ENCODE assay signal across 8 cellular contexts in genomic region chr3:122679467-122680291, GRCh38. TPM values are rescaled to one million over a fixed set of nuclear protein-coding genes. Genes with fewer than 3 reads are reported as not detected.
DNase-seq lines count a peak whose midpoint lies in the region; ATAC-seq and TF ChIP-seq lines count a peak whose summit lies in the region.

No MANE protein-coding gene starts in this region.

- H3K27me3 Mint-ChIP-seq in activated T-helper 2 cell treated with anti-CD3 and anti-CD28 coated beads, Interferon-gamma antibody, Interleukin-2, Interleukin-4, amounts not matched to agents 10 μg/mL and 5 μg/mL and 100 μg/mL, durations not matched to agents 14 hours and 24 hours and 36 hours (ENCODE audit: low read depth), result no peaks in the 10 kb centered on the region

- no peaks in the 10 kb centered on the region for H3K4me1 ChIP-seq in psoas muscle

- peaks cover 31% of the 10 kb centered on the region for H3K36me3 Mint-ChIP-seq in activated T-helper 2 cell treated with anti-CD3 and anti-CD28 coated beads, Interferon-gamma antibody, Interleukin-2, Interleukin-4, amounts not matched to agents 10 μg/mL and 5 μg/mL and 100 μg/mL, durations not matched to agents 14 hours and 24 hours and 36 hours (ENCODE audit: low read depth)

- DNase-seq in DMS79 treated with DMSO at 0.1 percent for 48 hours (lab: John Stamatoyannopoulos, UW) (peak; percentile 58), NCI-H1105 treated with DMSO at 0.1 percent for 48 hours (lab: John Stamatoyannopoulos, UW) (peak; percentile 87), Right ventricle myocardium superior (peak; percentile 44), psoas muscle (peak; percentile 25 to 51), NCI-H774 (lab: John Stamatoyannopoulos, UW) (no peak), NK-92 (lab: John Stamatoyannopoulos, UW; ENCODE audit: unreplicated experiment) (no peak)
- DNase-seq in activated T-helper 2 cell treated with anti-CD3 and anti-CD28 coated beads, Interferon-gamma antibody, Interleukin-2, Interleukin-4, amounts not matched to agents 10 μg/mL and 5 μg/mL and 100 μg/mL, durations not matched to agents 14 hours and 24 hours and 36 hours (ENCODE audit: low spot score), result peak; percentile 17

- H3K27ac Mint-ChIP-seq in activated T-helper 2 cell treated with anti-CD3 and anti-CD28 coated beads, Interferon-gamma antibody, Interleukin-2, Interleukin-4, amounts not matched to agents 10 μg/mL and 5 μg/mL and 100 μg/mL, durations not matched to agents 14 hours and 24 hours and 36 hours, result peak overlapping the region; percentile 98

- intact Hi-C loops in activated T-helper 2 cell treated with anti-CD3 and anti-CD28 coated beads, Interferon-gamma antibody, Interleukin-2, Interleukin-4, amounts not matched to agents 10 μg/mL and 5 μg/mL and 100 μg/mL, durations not matched to agents 14 hours and 24 hours and 36 hours (cut with micrococcal nuclease), result loop anchor here (1.0 to 5.0 kb wide), 9 partner anchors 69 to 1133 kb away; partner anchors contain the start of genes DTX3L, FAM162A, HSPBAP1 and PARP15
- intact Hi-C loops in Right ventricle myocardium superior (cut with DNase I) (loop anchor here (5.0 kb wide), 2 partner anchors 117 to 287 kb away; partner anchors contain the start of genes DTX3L and PARP9), psoas muscle (cut with DNase I) (loop anchor here (1.0 to 10.0 kb wide), 4 partner anchors 119 to 1135 kb away; partner anchors contain the start of gene POLQ (in 1 of the 2))

- H3K9me3 ChIP-seq in psoas muscle, result no peaks in the 10 kb centered on the region

- no peaks in the 10 kb centered on the region for H3K36me3 ChIP-seq in psoas muscle (ENCODE audit: insufficient read depth in 1 of 2, low read depth in 1 of 2)

- ATAC-seq in GM21717 (IDR thresholded peaks at IDR 0.05; ENCODE audit: unreplicated experiment) (peak; percentile 14), Right ventricle myocardium superior (ENCODE audit: poor library complexity) (peak; percentile 61), psoas muscle (peak; percentile 43 to 72 (median 63))

- peaks cover 3% of the 10 kb centered on the region for H3K9me3 Mint-ChIP-seq in activated T-helper 2 cell treated with anti-CD3 and anti-CD28 coated beads, Interferon-gamma antibody, Interleukin-2, Interleukin-4, amounts not matched to agents 10 μg/mL and 5 μg/mL and 100 μg/mL, durations not matched to agents 14 hours and 24 hours and 36 hours

- WGBS in psoas muscle, 3 donors, result 7 to 12% (median 9%) methylated on average over 18 of the region's 18 CpGs

- H3K4me3 Mint-ChIP-seq in activated T-helper 2 cell treated with anti-CD3 and anti-CD28 coated beads, Interferon-gamma antibody, Interleukin-2, Interleukin-4, amounts not matched to agents 10 μg/mL and 5 μg/mL and 100 μg/mL, durations not matched to agents 14 hours and 24 hours and 36 hours (ENCODE audit: low read depth), result peak overlapping the region; percentile 94

- peak overlapping the region; percentile 78 for H3K4me3 ChIP-seq in psoas muscle

- no peak for TF ChIP-seq CTCF in psoas muscle (IDR thresholded peaks at IDR 0.05)

- peaks cover 55% of the 10 kb centered on the region for H3K4me1 Mint-ChIP-seq in activated T-helper 2 cell treated with anti-CD3 and anti-CD28 coated beads, Interferon-gamma antibody, Interleukin-2, Interleukin-4, amounts not matched to agents 10 μg/mL and 5 μg/mL and 100 μg/mL, durations not matched to agents 14 hours and 24 hours and 36 hours (ENCODE audit: low read depth)

- H3K27ac ChIP-seq in psoas muscle, result peak overlapping the region; percentile 74

- H3K27me3 ChIP-seq in psoas muscle (ENCODE audit: insufficient read depth in 3 of 3, low read length in 2 of 3), result no peaks in the 10 kb centered on the region

RNA-seq across cellular contexts. Expression of gene PARP14, which starts 1.0 kb away (rescaled TPM):
- 45.7 and 51.9 TPM in 2 replicates for total RNA-seq in activated T-helper 2 cell treated with anti-CD3 and anti-CD28 coated beads, Interferon-gamma antibody, Interleukin-2, Interleukin-4, amounts not matched to agents 10 μg/mL and 5 μg/mL and 100 μg/mL, durations not matched to agents 14 hours and 24 hours and 36 hours
- total RNA-seq in Right ventricle myocardium superior (10.6 TPM), psoas muscle (1 to 10 TPM; 6.0 to 10.0 (median 8.6) TPM)
- polyA plus RNA-seq in psoas muscle, result 1 to 10 TPM; 2.2 to 5.5 (median 3.3) TPM

Comparison
In these comparisons a context has a peak if more than half of its experiments do, and no peak if none do; other contexts are left out.
1. DNase-seq: peak in DMS79 treated with DMSO at 0.1 percent for 48 hours (single experiment), NCI-H1105 treated with DMSO at 0.1 percent for 48 hours (single experiment), activated T-helper 2 cell treated with anti-CD3 and anti-CD28 coated beads, Interferon-gamma antibody, Interleukin-2, Interleukin-4, amounts not matched to agents 10 μg/mL and 5 μg/mL and 100 μg/mL, durations not matched to agents 14 hours and 24 hours and 36 hours (single experiment), Right ventricle myocardium superior (single experiment) and psoas muscle (2 of 2); none in NCI-H774 (single experiment) and NK-92 (single experiment).
2. Peak in every context shown above with its lines, with median percentiles within 50 percentile points of each other: ATAC-seq.